ENCODE assay signal across 21 cellular contexts in genomic region chr18:43578636-43579203, GRCh38.
DNase-seq lines count a peak whose midpoint lies in the region; ATAC-seq and TF ChIP-seq lines count a peak whose summit lies in the region.
"Had no signal": no experiment of that assay in that cellular context is flagged by ENCODE, and none has a peak within 500 bp of the region (broad histone marks: within the 10 kb centered on the region; RNA-seq: fewer than 3 reads in every experiment).

No MANE protein-coding gene starts in this region.

- H3K4me3 ChIP-seq in cardiac fibroblast (replicated peaks in 1 of 2; ENCODE audit: low read depth in 2 of 2, low read length in 2 of 2) (no peak overlapping the region), mesenchymal stem cell (ENCODE audit: insufficient read depth in 1 of 2, low read depth in 1 of 2, low read length in 2 of 2) (no peak overlapping the region), Karpas-422 (ENCODE audit: low read length) (no peak overlapping the region)
- H3K4me3 ChIP-seq: GM23248, ovary had no signal

- ATAC-seq in left ventricle myocardium superior, result no peak
- no peak for ATAC-seq in T-cell (replicated peaks in 1 of 4)
- ATAC-seq: HepG2 had no signal

- H4K20me1 ChIP-seq in Karpas-422 (ENCODE audit: insufficient read depth, low read depth, low read length), result no peaks in the 10 kb centered on the region

- H3K4me2 ChIP-seq in mesenchymal stem cell (ENCODE audit: low read length, poor library complexity, severe bottlenecking), result no peak overlapping the region
- H3K4me2 ChIP-seq in Karpas-422 (ENCODE audit: low read depth, low read length, poor library complexity, severe bottlenecking), result no peak overlapping the region

- H3K36me3 Mint-ChIP-seq in T-cell, result no peaks in the 10 kb centered on the region
- H3K36me3 Mint-ChIP-seq: brain had no signal

- no peak overlapping the region for H3K14ac ChIP-seq in mesenchymal stem cell (ENCODE audit: low read length in 2 of 2)

- H3K23ac ChIP-seq in mesenchymal stem cell (ENCODE audit: low read length in 2 of 2), result no peak overlapping the region

- H3K9ac ChIP-seq in mesenchymal stem cell (ENCODE audit: low read length), result no peak overlapping the region
- H3K9ac ChIP-seq in Karpas-422 (ENCODE audit: low read length), result no peak overlapping the region
- H3K9ac ChIP-seq: GM23248 had no signal

- no peaks in the 10 kb centered on the region for H3K79me2 ChIP-seq in Karpas-422 (ENCODE audit: low read length)

- H3K4me1 ChIP-seq in mesenchymal stem cell (ENCODE audit: control insufficient read depth, insufficient read depth, low read depth, low read length), result no peaks in the 10 kb centered on the region
- H3K4me1 ChIP-seq in Karpas-422 (ENCODE audit: low read length), result no peaks in the 10 kb centered on the region

- H3K9me3 ChIP-seq in mesenchymal stem cell (ENCODE audit: control insufficient read depth, low read length) (no peaks in the 10 kb centered on the region), Karpas-422 (ENCODE audit: low read length) (no peaks in the 10 kb centered on the region)
- H3K9me3 ChIP-seq: ovary had no signal

- CTCF ChIA-PET in T-cell (lab: Charles Lee), result no interaction called here

- H2BK120ac ChIP-seq in mesenchymal stem cell (ENCODE audit: low read depth, low read length), result no peak overlapping the region

- no peak overlapping the region for H2BK5ac ChIP-seq in mesenchymal stem cell (ENCODE audit: low read depth, low read length, poor library complexity, severe bottlenecking)

- no peaks in the 10 kb centered on the region for H3K79me1 ChIP-seq in mesenchymal stem cell (replicated peaks; ENCODE audit: low read length, poor library complexity, severe bottlenecking)

- 50% methylated on average over 1 of the region's 5 CpGs for WGBS in mesenchymal stem cell

- no peaks in the 10 kb centered on the region for H3K4me1 Mint-ChIP-seq in T-cell
- H3K4me1 Mint-ChIP-seq: activated CD4-positive, alpha-beta memory T cell treated with anti-CD3 and anti-CD28 coated beads, Interleukin-2, amount 10 ng/mL, durations not matched to agents 7 days and 5 days had no signal

- peaks cover 0 to 8% (median 0%) of the 10 kb centered on the region in 3 donors for H3K9me3 Mint-ChIP-seq in T-cell
- H3K9me3 Mint-ChIP-seq: activated CD4-positive, alpha-beta memory T cell treated with anti-CD3 and anti-CD28 coated beads, Interleukin-2, amount 10 ng/mL, durations not matched to agents 7 days and 5 days; activated T-cell treated with anti-CD3 and anti-CD28 coated beads, Interleukin-2, amount 50 U/mL, for 24 hours; brain; CD4-positive, alpha-beta T cell; dendritic cell treated with granulocyte-macrophage colony-stimulating factor and Interleukin-4, amounts not matched to agents 40 ng/mL and 50 ng/mL, for 4 days had no signal

- TF ChIP-seq CTCF in cardiac fibroblast (IDR thresholded peaks at IDR 0.05; ENCODE audit: low read depth, low read length), result no peak

- no peaks in the 10 kb centered on the region for H3K9me2 ChIP-seq in Karpas-422 (replicated peaks; ENCODE audit: insufficient read depth, low read length)

- H2AK5ac ChIP-seq in mesenchymal stem cell (ENCODE audit: low read length, severe bottlenecking), result no peak overlapping the region

- intact Hi-C loops in left ventricle myocardium superior (cut with micrococcal nuclease), result no loop called here

- no peak overlapping the region for H3K18ac ChIP-seq in mesenchymal stem cell (ENCODE audit: low read depth in 1 of 2, low read length in 2 of 2)

- DNase-seq in M059J (ENCODE audit: low read depth), result peak; percentile 24
- DNase-seq in NCI-H2227 (lab: John Stamatoyannopoulos, UW; ENCODE audit: unreplicated experiment), result peak; percentile 60
- peak; percentile 3 to 10 for DNase-seq in cardiac fibroblast (ENCODE audit: low read depth in 2 of 2)
- peak; percentile 17 for DNase-seq in mesenchymal stem cell
- DNase-seq in left ventricle myocardium superior, result no peak
- no peak for DNase-seq in T-cell
- DNase-seq in Karpas-422, result no peak
- DNase-seq in NCI-H2107 (lab: John Stamatoyannopoulos, UW), result no peak
- DNase-seq: activated CD4-positive, alpha-beta memory T cell treated with anti-CD3 and anti-CD28 coated beads, Interleukin-2, amount 10 ng/mL, durations not matched to agents 7 days and 5 days; activated naive CD4-positive, alpha-beta T cell treated with anti-CD3 and anti-CD28 coated beads, Interleukin-2, amount 50 U/mL, for 16 hours; activated T-cell treated with anti-CD3 and anti-CD28 coated beads, Interleukin-2, amount 50 U/mL, for 24 hours; CD4-positive, alpha-beta T cell; DND-41; erythroblast; GM23248; ovary; stimulated activated CD4-positive, alpha-beta T cell treated with anti-CD3 and anti-CD28 coated beads, Interleukin-2, amount 100 ng/mL, for 48 hours had no signal

- peaks cover 0 to 3% of the 10 kb centered on the region in 2 donors for H3K27me3 Mint-ChIP-seq in T-cell
- H3K27me3 Mint-ChIP-seq: activated CD4-positive, alpha-beta memory T cell treated with anti-CD3 and anti-CD28 coated beads, Interleukin-2, amount 10 ng/mL, durations not matched to agents 7 days and 5 days; activated T-cell treated with anti-CD3 and anti-CD28 coated beads, Interleukin-2, amount 50 U/mL, for 24 hours; CD4-positive, alpha-beta T cell; dendritic cell treated with granulocyte-macrophage colony-stimulating factor and Interleukin-4, amounts not matched to agents 40 ng/mL and 50 ng/mL, for 4 days had no signal

- H4K91ac ChIP-seq in mesenchymal stem cell (ENCODE audit: low read length), result no peak overlapping the region

- no peak overlapping the region for H3K4me3 Mint-ChIP-seq in T-cell
- H3K4me3 Mint-ChIP-seq: activated CD4-positive, alpha-beta memory T cell treated with anti-CD3 and anti-CD28 coated beads, Interleukin-2, amount 10 ng/mL, durations not matched to agents 7 days and 5 days; activated T-cell treated with anti-CD3 and anti-CD28 coated beads, Interleukin-2, amount 50 U/mL, for 24 hours; CD4-positive, alpha-beta T cell; dendritic cell treated with granulocyte-macrophage colony-stimulating factor and Interleukin-4, amounts not matched to agents 40 ng/mL and 50 ng/mL, for 4 days had no signal

- POLR2A ChIA-PET in T-cell (lab: Charles Lee), result no interaction called here

- no peaks in the 10 kb centered on the region for H3K27me3 ChIP-seq in mesenchymal stem cell (ENCODE audit: control insufficient read depth in 1 of 2, insufficient read depth in 1 of 2, low read length in 2 of 2)
- H3K27me3 ChIP-seq in Karpas-422 (ENCODE audit: low read length), result no peaks in the 10 kb centered on the region; the same call in 1 of the 2 replicates
- H3K27me3 ChIP-seq: ovary had no signal

- H2BK15ac ChIP-seq in mesenchymal stem cell (ENCODE audit: low read depth, poor library complexity, severe bottlenecking), result no peak overlapping the region

- no peak overlapping the region for H2BK12ac ChIP-seq in mesenchymal stem cell (ENCODE audit: low read length in 2 of 2)

- no peak overlapping the region for H3K27ac Mint-ChIP-seq in T-cell
- H3K27ac Mint-ChIP-seq: activated CD4-positive, alpha-beta memory T cell treated with anti-CD3 and anti-CD28 coated beads, Interleukin-2, amount 10 ng/mL, durations not matched to agents 7 days and 5 days; activated T-cell treated with anti-CD3 and anti-CD28 coated beads, Interleukin-2, amount 50 U/mL, for 24 hours; CD4-positive, alpha-beta T cell; dendritic cell treated with granulocyte-macrophage colony-stimulating factor and Interleukin-4, amounts not matched to agents 40 ng/mL and 50 ng/mL, for 4 days had no signal

- no peak overlapping the region for H3K27ac ChIP-seq in mesenchymal stem cell (ENCODE audit: low read length, poor library complexity, severe bottlenecking)
- H3K27ac ChIP-seq in Karpas-422 (ENCODE audit: low read length), result no peak overlapping the region
- H3K27ac ChIP-seq: GM23248, ovary, VCaP had no signal

- no peak overlapping the region for H2AFZ ChIP-seq in mesenchymal stem cell (ENCODE audit: low read depth, low read length)
- no peak overlapping the region for H2AFZ ChIP-seq in Karpas-422 (ENCODE audit: low read length)
- H2AFZ ChIP-seq: GM23248 had no signal

- no peak overlapping the region for H3K4ac ChIP-seq in mesenchymal stem cell (ENCODE audit: low read depth in 1 of 2, low read length in 2 of 2)

- H4K8ac ChIP-seq in mesenchymal stem cell (ENCODE audit: low read length), result no peak overlapping the region

- H3K36me3 ChIP-seq in mesenchymal stem cell (ENCODE audit: control insufficient read depth in 1 of 2, insufficient read depth in 2 of 2, low read depth in 1 of 2, low read length in 2 of 2), result no peaks in the 10 kb centered on the region
- no peaks in the 10 kb centered on the region for H3K36me3 ChIP-seq in Karpas-422 (ENCODE audit: insufficient read depth, low read length)
- H3K36me3 ChIP-seq: ovary had no signal

Comparison
In these comparisons a context has a peak if more than half of its experiments do, and no peak if none do; other contexts are left out.
1. DNase-seq: peak in M059J (single experiment), NCI-H2227 (single experiment), cardiac fibroblast (2 of 2) and mesenchymal stem cell (single experiment); none in left ventricle myocardium superior (single experiment), T-cell (0 of 34), Karpas-422 (single experiment) and NCI-H2107 (single experiment).